Comparison of ENCODE assay signal across 8 cellular contexts in genomic region chr2:219441451-219442205, GRCh38. TPM values are rescaled to one million over a fixed set of nuclear protein-coding genes. Genes with fewer than 3 reads are reported as not detected.
A peak's percentile ranks its signal among the peaks of the same experiment; 100 is the strongest.
DNase-seq lines count a peak whose midpoint lies in the region; ATAC-seq and TF ChIP-seq lines count a peak whose summit lies in the region.

No MANE protein-coding gene starts in this region.

- peak; percentile 40 for ATAC-seq in foreskin keratinocyte
- no peak for ATAC-seq in GM18517 (IDR thresholded peaks at IDR 0.05; ENCODE audit: unreplicated experiment)

- H3K27me3 ChIP-seq in foreskin keratinocyte (peaks cover under 1% of the 10 kb centered on the region), osteoblast (ENCODE audit: insufficient read depth, low read length) (no peaks in the 10 kb centered on the region), uterus (no peaks in the 10 kb centered on the region)

- peak overlapping the region; percentile 88 for H3K4me2 ChIP-seq in osteoblast (ENCODE audit: insufficient read depth, low read length)

- no peaks in the 10 kb centered on the region for H3K9me3 ChIP-seq in osteoblast (ENCODE audit: low read depth, low read length)
- H3K9me3 ChIP-seq in uterus = no peaks in the 10 kb centered on the region

- TF ChIP-seq POLR2A in uterus (IDR thresholded peaks at IDR 0.05) = peak; percentile 19 to 64

- H4K20me1 ChIP-seq in osteoblast (ENCODE audit: insufficient read depth, low read length) = no peaks in the 10 kb centered on the region

- intact Hi-C loops in uterus (cut with DNase I; ENCODE audit: low total_unique reads) = no loop called here

- peak overlapping the region; percentile 56 for H2AFZ ChIP-seq in osteoblast (ENCODE audit: low read length)

- H3K27ac ChIP-seq in foreskin keratinocyte (no peak overlapping the region), osteoblast (ENCODE audit: low read depth, low read length) (peak overlapping the region; percentile 50), uterus (peak overlapping the region; percentile 97 to 98)

- DNase-seq in G401 (ENCODE audit: low spot score) (peak; percentile 46), NCI-H82 (lab: John Stamatoyannopoulos, UW) (peak; percentile 82), foreskin keratinocyte (peak in 1 of 2 donors; percentile 48), osteoblast (ENCODE audit: insufficient read length, low spot score, missing footprints) (peak; percentile 99), uterus (peak; percentile 74 to 82), HUDEP-2 (lab: John Stamatoyannopoulos, UW; ENCODE audit: unreplicated experiment in 76 of 76) (no peak)
- DNase-seq in activated effector memory CD4-positive, alpha-beta T cell treated with anti-CD3 and anti-CD28 coated beads, Interleukin-2, amount 50 U/mL, for 16 hours = peak; percentile 83

- H3K4me1 ChIP-seq in foreskin keratinocyte = peaks cover 3% of the 10 kb centered on the region
- H3K4me1 ChIP-seq in osteoblast (ENCODE audit: insufficient read depth, low read length) = peaks cover 26% of the 10 kb centered on the region
- peaks cover 0 to 7% of the 10 kb centered on the region in 2 donors for H3K4me1 ChIP-seq in uterus

- H3K79me2 ChIP-seq in osteoblast (ENCODE audit: insufficient read depth, low read length) = peaks cover 22% of the 10 kb centered on the region

- H3K36me3 ChIP-seq in osteoblast (ENCODE audit: insufficient read depth, low read length) = peaks cover 12% of the 10 kb centered on the region
- no peaks in the 10 kb centered on the region for H3K36me3 ChIP-seq in uterus

- in situ Hi-C loops in G401 (cut with HindIII; ENCODE audit: low sequenced_read_pairs) = no loop called here

- H3K4me3 ChIP-seq in osteoblast (ENCODE audit: insufficient read depth, low read length) (peak overlapping the region; percentile 71), uterus (peak overlapping the region; percentile 64 to 81)

- TF ChIP-seq CTCF in foreskin keratinocyte (conservative IDR thresholded peaks at IDR 0.05) (no peak), osteoblast (IDR thresholded peaks at IDR 0.05; ENCODE audit: extremely low read depth, low read depth, low read length) (no peak), uterus (IDR thresholded peaks at IDR 0.05) (peak in 1 of 4 experiments; percentile 15)

RNA-seq across cellular contexts. Expression of gene SPEG, which starts 7.0 kb away (rescaled TPM):
- total RNA-seq in G401 (2014; rRNA removed; shearing (Covaris generic)) = 7.7 and 11.1 TPM in 2 replicates
- total RNA-seq in foreskin keratinocyte (24.9 and 32.6 TPM in 2 replicates), osteoblast (24.2 and 26.4 TPM in 2 replicates), uterus (100 to 1,000 TPM in 1 of 4 donors, 10 to 100 TPM in 3; 22.9 to 318 (median 36.1) TPM)
- polyA plus RNA-seq in foreskin keratinocyte = 27.4 and 28.7 TPM in 2 replicates

RNA-seq across cellular contexts. Expression of gene DES, which starts 23.5 kb away (rescaled TPM):
- total RNA-seq in G401 (2014; rRNA removed; shearing (Covaris generic)) = not detected in 2 replicates
- total RNA-seq in foreskin keratinocyte = not detected in 2 replicates
- polyA plus RNA-seq in foreskin keratinocyte = 0.03 TPM in 1 of 2 replicates, not detected in the other
- total RNA-seq in osteoblast = 0.72 and 1.2 TPM in 2 replicates
- 1,000 to 10,000 TPM in 2 of 4 donors, 100 to 1,000 TPM in 2; 578 to 3,551 (median 1,628) TPM for total RNA-seq in uterus

RNA-seq across cellular contexts. Expression of gene DNPEP, which starts 53.9 kb away (rescaled TPM):
- total RNA-seq in G401 (2014; rRNA removed; shearing (Covaris generic)) = 65.8 and 67.4 TPM in 2 replicates
- total RNA-seq in foreskin keratinocyte (59.9 and 64.0 TPM in 2 replicates), osteoblast (60.7 and 67.3 TPM in 2 replicates), uterus (10 to 100 TPM; 35.9 to 93.7 (median 47.5) TPM)
- polyA plus RNA-seq in foreskin keratinocyte = 55.2 and 59.0 TPM in 2 replicates

RNA-seq across cellular contexts. Expression of gene GMPPA, which starts 57.1 kb away (rescaled TPM):
- total RNA-seq in G401 (2014; rRNA removed; shearing (Covaris generic)) = 60.6 and 62.3 TPM in 2 replicates
- 55.4 and 62.6 TPM in 2 replicates for total RNA-seq in foreskin keratinocyte
- 64.7 and 74.8 TPM in 2 replicates for polyA plus RNA-seq in foreskin keratinocyte
- total RNA-seq in osteoblast = 46.0 and 46.3 TPM in 2 replicates
- 10 to 100 TPM; 14.1 to 39.5 (median 27.6) TPM for total RNA-seq in uterus

Comparison
In these comparisons a context has a peak if more than half of its experiments do, and no peak if none do; other contexts are left out.
1. DNase-seq: peak in G401 (single experiment), NCI-H82 (single experiment), activated effector memory CD4-positive, alpha-beta T cell treated with anti-CD3 and anti-CD28 coated beads, Interleukin-2, amount 50 U/mL, for 16 hours (single experiment), osteoblast (single experiment) and uterus (2 of 2); none in HUDEP-2 (0 of 76).
2. RNA of gene DES, which starts 23.5 kb away (total RNA-seq): 578 to 3,551 TPM in uterus; 0.72 to 1.2 TPM in osteoblast, not detected in G401 and not detected in foreskin keratinocyte; every median in the first group is over 100 times any median in the second.